ENCODE assay signal across 29 cellular contexts in the genomic region with DNA sequence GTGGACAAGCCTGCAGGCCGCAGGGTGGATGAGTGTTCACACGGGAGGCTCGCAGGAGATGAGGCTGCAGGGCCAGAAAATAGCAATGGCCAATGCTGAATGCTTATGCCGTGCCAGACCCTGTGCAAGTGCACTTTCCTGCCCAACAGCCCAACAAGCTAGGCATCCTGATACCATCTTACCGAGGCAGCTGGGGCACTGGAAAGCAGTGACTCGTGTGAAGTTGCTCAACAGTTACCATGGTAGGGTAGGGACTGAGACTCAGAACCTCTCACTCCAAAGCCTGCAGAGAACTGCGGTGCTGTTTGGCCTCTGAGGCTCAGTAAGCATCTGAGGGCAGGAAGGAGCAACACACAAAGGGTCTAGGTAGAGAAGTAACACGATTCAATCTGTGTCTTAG. TPM values are rescaled to one million over a fixed set of nuclear protein-coding genes. Genes with fewer than 3 reads are reported as not detected.
DNase-seq lines count a peak whose midpoint lies in the region; ATAC-seq and TF ChIP-seq lines count a peak whose summit lies in the region.
"Had no signal": no experiment of that assay in that cellular context is flagged by ENCODE, and none has a peak within 500 bp of the region (broad histone marks: within the 10 kb centered on the region; RNA-seq: fewer than 3 reads in every experiment).

No MANE protein-coding gene starts in this region.

- no peaks in the 10 kb centered on the region for H3K27me3 Mint-ChIP-seq in effector memory CD8-positive, alpha-beta T cell
- H3K27me3 Mint-ChIP-seq: activated naive CD8-positive, alpha-beta T cell; CD4-positive, alpha-beta T cell; progenitor cell of endocrine pancreas; T-helper 17 cell had no signal

- H3K27ac ChIP-seq in mammary epithelial cell (ENCODE audit: insufficient read depth, low read depth, low read length) (no peak overlapping the region), breast epithelium (no peak overlapping the region), mesenchymal stem cell (ENCODE audit: low read length, poor library complexity, severe bottlenecking) (no peak overlapping the region), testis (peak overlapping the region; percentile 79 to 80)
- H3K27ac ChIP-seq: A549, cardiac muscle cell, colonic mucosa, left lung, right lobe of liver, thyroid gland had no signal

- whole genome bisulfite sequencing in mammary epithelial cell (ENCODE audit: low coverage, missing lambda C conversion rate), result 96% methylated on average over 5 of the region's 8 CpGs
- 94% methylated on average over 8 of the region's 8 CpGs for WGBS in mesenchymal stem cell
- 90 to 91% methylated on average over 8 of the region's 8 CpGs for WGBS in testis, 2 donors

- H3K23ac ChIP-seq in mesenchymal stem cell (ENCODE audit: low read length in 2 of 2), result no peak overlapping the region

- H3K4me1 ChIP-seq in mammary epithelial cell (ENCODE audit: insufficient read depth, low read length) (peaks cover 9% of the 10 kb centered on the region), breast epithelium (no peaks in the 10 kb centered on the region), mesenchymal stem cell (ENCODE audit: control insufficient read depth, insufficient read depth, low read depth, low read length) (peaks cover 6% of the 10 kb centered on the region), testis (peaks cover 65% of the 10 kb centered on the region)
- H3K4me1 ChIP-seq: A549, colonic mucosa had no signal

- H3K14ac ChIP-seq in mesenchymal stem cell (ENCODE audit: low read length in 2 of 2), result no peak overlapping the region

- H3K18ac ChIP-seq in mesenchymal stem cell (ENCODE audit: low read depth in 1 of 2, low read length in 2 of 2), result no peak overlapping the region

- H3K4me1 Mint-ChIP-seq in effector memory CD8-positive, alpha-beta T cell (ENCODE audit: low read depth in 2 of 2), result peaks cover 23 to 47% of the 10 kb centered on the region in 2 donors

- no peak overlapping the region for H2BK12ac ChIP-seq in mesenchymal stem cell (ENCODE audit: low read length in 2 of 2)

- TF ChIP-seq CTCF in mammary epithelial cell (conservative IDR thresholded peaks at IDR 0.05 in 1 of 2, IDR thresholded peaks at IDR 0.05 in 1 of 2; ENCODE audit: extremely low read depth in 1 of 2, insufficient read depth in 1 of 2, low read depth in 1 of 2, low read length in 2 of 2) (no peak), breast epithelium (IDR thresholded peaks at IDR 0.05) (no peak), testis (IDR thresholded peaks at IDR 0.05) (no peak)

- CTCF ChIA-PET in mammary epithelial cell (lab: Charles Lee; ENCODE audit: low non-redundant PET), result no interaction called here

- H3K36me3 Mint-ChIP-seq in effector memory CD8-positive, alpha-beta T cell (ENCODE audit: insufficient read depth), result no peaks in the 10 kb centered on the region

- H3K79me1 ChIP-seq in mesenchymal stem cell (replicated peaks; ENCODE audit: low read length, poor library complexity, severe bottlenecking), result peaks cover 34% of the 10 kb centered on the region

- H3K9me3 Mint-ChIP-seq in effector memory CD8-positive, alpha-beta T cell, result no peaks in the 10 kb centered on the region
- H3K9me3 Mint-ChIP-seq: CD4-positive, alpha-beta T cell had no signal

- H3K27me3 ChIP-seq in mammary epithelial cell (ENCODE audit: insufficient read depth, low read length) (no peaks in the 10 kb centered on the region), breast epithelium (no peaks in the 10 kb centered on the region), mesenchymal stem cell (ENCODE audit: control insufficient read depth in 1 of 2, insufficient read depth in 1 of 2, low read length in 2 of 2) (no peaks in the 10 kb centered on the region), testis (no peaks in the 10 kb centered on the region)
- H3K27me3 ChIP-seq: cardiac muscle cell, colonic mucosa, left lung, right lobe of liver, thyroid gland had no signal

- H3K4me3 ChIP-seq in mammary epithelial cell (replicated peaks in 1 of 3; ENCODE audit: insufficient read depth in 1 of 3, low read depth in 2 of 3, low read length in 3 of 3), result no peak overlapping the region
- H3K4me3 ChIP-seq in breast epithelium, result no peak overlapping the region
- H3K4me3 ChIP-seq in mesenchymal stem cell (ENCODE audit: insufficient read depth in 1 of 2, low read depth in 1 of 2, low read length in 2 of 2), result no peak overlapping the region
- H3K4me3 ChIP-seq in testis, result no peak overlapping the region
- H3K4me3 ChIP-seq: A549, cardiac muscle cell, colonic mucosa, left lung, right lobe of liver, thyroid gland had no signal

- no peak overlapping the region for H4K8ac ChIP-seq in mesenchymal stem cell (ENCODE audit: low read length)

- no peak overlapping the region for H4K91ac ChIP-seq in mesenchymal stem cell (ENCODE audit: low read length)

- peak overlapping the region; percentile 0 for H2AK5ac ChIP-seq in mesenchymal stem cell (ENCODE audit: low read length, severe bottlenecking)

- dilution Hi-C loops in mammary epithelial cell (cut with HindIII; ENCODE audit: low sequenced_read_pairs), result no loop called here

- peaks cover 25% of the 10 kb centered on the region for H3K79me2 ChIP-seq in mammary epithelial cell (ENCODE audit: insufficient read depth, low read length)

- H3K27ac Mint-ChIP-seq in effector memory CD8-positive, alpha-beta T cell, result no peak overlapping the region
- H3K27ac Mint-ChIP-seq: activated naive CD8-positive, alpha-beta T cell; CD4-positive, alpha-beta T cell; progenitor cell of endocrine pancreas had no signal

- no peak overlapping the region for H2BK15ac ChIP-seq in mesenchymal stem cell (ENCODE audit: low read depth, poor library complexity, severe bottlenecking)

- no peak overlapping the region for H3K9ac ChIP-seq in mammary epithelial cell (ENCODE audit: insufficient read depth, low read length)
- no peak overlapping the region for H3K9ac ChIP-seq in mesenchymal stem cell (ENCODE audit: low read length)

- H2BK5ac ChIP-seq in mesenchymal stem cell (ENCODE audit: low read depth, low read length, poor library complexity, severe bottlenecking), result no peak overlapping the region

- H3K9me3 ChIP-seq in mammary epithelial cell (replicated peaks; ENCODE audit: insufficient read depth, low read length) (no peaks in the 10 kb centered on the region), breast epithelium (no peaks in the 10 kb centered on the region), mesenchymal stem cell (ENCODE audit: control insufficient read depth, low read length) (no peaks in the 10 kb centered on the region), testis (no peaks in the 10 kb centered on the region)
- H3K9me3 ChIP-seq: A549, colonic mucosa, left lung, right lobe of liver, thyroid gland had no signal

- no peak overlapping the region for H3K4me3 Mint-ChIP-seq in effector memory CD8-positive, alpha-beta T cell
- H3K4me3 Mint-ChIP-seq: activated naive CD8-positive, alpha-beta T cell; CD4-positive, alpha-beta T cell; T-helper 17 cell had no signal

- H2AFZ ChIP-seq in mammary epithelial cell (ENCODE audit: low read depth, low read length) (no peak overlapping the region), mesenchymal stem cell (ENCODE audit: low read depth, low read length) (no peak overlapping the region)

- H2BK120ac ChIP-seq in mesenchymal stem cell (ENCODE audit: low read depth, low read length), result no peak overlapping the region

- H3K4me2 ChIP-seq in mammary epithelial cell (ENCODE audit: insufficient read depth, low read depth, low read length), result no peak overlapping the region
- H3K4me2 ChIP-seq in mesenchymal stem cell (ENCODE audit: low read length, poor library complexity, severe bottlenecking), result no peak overlapping the region
- H3K4me2 ChIP-seq: A549 had no signal

- H3K36me3 ChIP-seq in mammary epithelial cell (ENCODE audit: insufficient read depth, low read length) (no peaks in the 10 kb centered on the region), breast epithelium (no peaks in the 10 kb centered on the region), mesenchymal stem cell (ENCODE audit: control insufficient read depth in 1 of 2, insufficient read depth in 2 of 2, low read depth in 1 of 2, low read length in 2 of 2) (peaks cover 2 to 5% of the 10 kb centered on the region in 2 experiments), testis (ENCODE audit: low read depth, missing control alignments) (no peaks in the 10 kb centered on the region)
- H3K36me3 ChIP-seq: cardiac muscle cell, colonic mucosa, left lung, right lobe of liver, thyroid gland had no signal

- intact Hi-C loops in mammary epithelial cell (cut with micrococcal nuclease), result no loop called here
- intact Hi-C loops in breast epithelium (cut with DNase I; ENCODE audit: low total_unique reads), result no loop called here
- intact Hi-C loops in testis (cut with DNase I; ENCODE audit: low total_unique reads), result no loop called here

- no peaks in the 10 kb centered on the region for H4K20me1 ChIP-seq in mammary epithelial cell (ENCODE audit: insufficient read depth, low read length)

- TF ChIP-seq POLR2A in breast epithelium (IDR thresholded peaks at IDR 0.05) (no peak), testis (IDR thresholded peaks at IDR 0.05) (no peak)

- DNase-seq in mammary epithelial cell (peak; percentile 48), breast epithelium (ENCODE audit: low spot score in 2 of 2) (no peak), NCI-H226 (peak; percentile 30), mesenchymal stem cell (no peak), testis (no peak), NCI-H2196 treated with DMSO at 0.1 percent for 48 hours (lab: John Stamatoyannopoulos, UW; ENCODE audit: unreplicated experiment) (no peak), epidermal melanocyte (ENCODE audit: insufficient read length, low spot score) (no peak)
- DNase-seq in effector memory CD8-positive, alpha-beta T cell, result no peak
- DNase-seq: activated CD4-positive, alpha-beta T cell treated with anti-CD3 and anti-CD28 coated beads for 1 hour; activated CD8-positive, alpha-beta memory T cell treated with anti-CD3 and anti-CD28 coated beads for 24 hours; activated T-cell treated with anti-CD3 and anti-CD28 coated beads for 4 hours; aorta; CD4-positive, alpha-beta T cell; colonic mucosa; effector CD8-positive, alpha-beta T cell; left lung; NCI-H1930; NCI-H2171 treated with DMSO at 0.1 percent for 48 hours; NCI-H524; right lobe of liver; stimulated activated naive CD4-positive, alpha-beta T cell treated with Interleukin-2 at 50 U/mL for 16 hours; T-helper 17 cell; thyroid gland had no signal

- no peak overlapping the region for H3K4ac ChIP-seq in mesenchymal stem cell (ENCODE audit: low read depth in 1 of 2, low read length in 2 of 2)

- no peak for ATAC-seq in effector memory CD8-positive, alpha-beta T cell (replicated peaks)
- ATAC-seq: A549, esophagus mucosa, left lung, right lobe of liver, Right ventricle myocardium inferior, T-helper 17 cell had no signal

- BruUV-seq in mammary epithelial cell (replicated peaks; lab: Mats Ljungman, UMichigan), result no TSS peak

- in situ Hi-C loops in mammary epithelial cell (cut with MboI; ENCODE audit: low sequenced_read_pairs in 2 of 2), result no loop called here

RNA-seq across cellular contexts. Expression of a gene that starts 43.7 kb away (rescaled TPM):
- total RNA-seq in mammary epithelial cell, result 10 to 100 TPM in 1 of 2 donors, 1 to 10 TPM in 1; 6.5 to 12.3 TPM
- polyA plus RNA-seq in mammary epithelial cell, result 2.4 TPM
- polyA minus RNA-seq in mammary epithelial cell, result 0.83 TPM
- total RNA-seq in breast epithelium, result 10 to 100 TPM in 2 of 3 donors, 1 to 10 TPM in 1; 8.6 to 27.4 (median 10.5) TPM
- 17.2 TPM for polyA plus RNA-seq in mesenchymal stem cell (2013, experiment 1 of 2)
- 18.4 TPM for polyA plus RNA-seq in mesenchymal stem cell (2013, experiment 2 of 2)
- 10 to 100 TPM; 38.5 to 46.4 TPM for total RNA-seq in testis
- 51.0 TPM for polyA plus RNA-seq in testis (ENCODE audit: insufficient read depth, low read depth, low replicate concordance)

Comparison
In these comparisons a context has a peak if more than half of its experiments do, and no peak if none do; other contexts are left out.
1. DNase-seq: peak in mammary epithelial cell (single experiment) and NCI-H226 (single experiment); none in breast epithelium (0 of 2), mesenchymal stem cell (single experiment), testis (single experiment), effector memory CD8-positive, alpha-beta T cell (0 of 3), NCI-H2196 treated with DMSO at 0.1 percent for 48 hours (single experiment) and epidermal melanocyte (single experiment).
2. H3K27ac ChIP-seq: peak in testis (2 of 2); none in mammary epithelial cell (single experiment), breast epithelium (0 of 2) and mesenchymal stem cell (single experiment).